Comparison of ENCODE assay signal across 9 cellular contexts in genomic region chr19:14416743-14417214, GRCh38. TPM values are rescaled to one million over a fixed set of nuclear protein-coding genes. Genes with fewer than 3 reads are reported as not detected.
A peak's percentile ranks its signal among the peaks of the same experiment; 100 is the strongest.
DNase-seq lines count a peak whose midpoint lies in the region; ATAC-seq, FAIRE-seq and TF ChIP-seq lines count a peak whose summit lies in the region.
"Had no signal": no experiment of that assay in that cellular context is flagged by ENCODE, and none has a peak within 500 bp of the region (broad histone marks: within the 10 kb centered on the region; RNA-seq: fewer than 3 reads in every experiment).

No MANE protein-coding gene starts in this region.

- peak overlapping the region; percentile 99 for H3K4me3 Mint-ChIP-seq in activated naive CD4-positive, alpha-beta T cell treated with anti-CD3 and anti-CD28 coated beads, Interleukin-2, amount 50 U/mL, for 24 hours
- H3K4me3 Mint-ChIP-seq in stimulated activated naive CD8-positive, alpha-beta T cell treated with anti-CD3 and anti-CD28 coated beads, Interleukin-15, amount 100 ng/mL, for 72 hours, result peak overlapping the region; percentile 90 to 98

- H3K9me3 ChIP-seq in OCI-LY7 (ENCODE audit: low read length) (no peaks in the 10 kb centered on the region), endothelial cell of umbilical vein (replicated peaks; ENCODE audit: control insufficient read depth, insufficient read depth, low read length) (no peaks in the 10 kb centered on the region)

- no peaks in the 10 kb centered on the region for H3K27me3 Mint-ChIP-seq in activated naive CD4-positive, alpha-beta T cell treated with anti-CD3 and anti-CD28 coated beads, Interleukin-2, amount 50 U/mL, for 24 hours
- no peaks in the 10 kb centered on the region for H3K27me3 Mint-ChIP-seq in stimulated activated naive CD8-positive, alpha-beta T cell treated with anti-CD3 and anti-CD28 coated beads, Interleukin-15, amount 100 ng/mL, for 72 hours

- H3K27me3 ChIP-seq in endothelial cell of umbilical vein (ENCODE audit: control insufficient read depth in 2 of 2, insufficient read depth in 2 of 2, low read length in 2 of 2), result no peaks in the 10 kb centered on the region

- BruUV-seq in OCI-LY7 (replicated peaks; lab: Mats Ljungman, UMichigan) (no TSS peak), endothelial cell of umbilical vein (replicated peaks; lab: Mats Ljungman, UMichigan) (no TSS peak)

- no peaks in the 10 kb centered on the region for H3K9me1 ChIP-seq in endothelial cell of umbilical vein (replicated peaks; ENCODE audit: control insufficient read depth, extremely low read depth, insufficient read depth, low read length)

- H3K9me2 ChIP-seq in OCI-LY7 (ENCODE audit: insufficient read depth, low read length), result no peaks in the 10 kb centered on the region

- TF ChIP-seq POLR2A in endothelial cell of umbilical vein (IDR thresholded peaks at IDR 0.05; ENCODE audit: low read depth, low read length), result no peak

- H3K27ac ChIP-seq in OCI-LY7 (ENCODE audit: low read depth, low read length, poor library complexity, severe bottlenecking), result peak overlapping the region; percentile 87
- no peak overlapping the region for H3K27ac ChIP-seq in endothelial cell of umbilical vein (ENCODE audit: insufficient read depth, low read depth, low read length)

- no peaks in the 10 kb centered on the region for H3K9me3 Mint-ChIP-seq in activated naive CD4-positive, alpha-beta T cell treated with anti-CD3 and anti-CD28 coated beads, Interleukin-2, amount 50 U/mL, for 24 hours
- no peaks in the 10 kb centered on the region for H3K9me3 Mint-ChIP-seq in stimulated activated naive CD8-positive, alpha-beta T cell treated with anti-CD3 and anti-CD28 coated beads, Interleukin-15, amount 100 ng/mL, for 72 hours

- peaks cover 48% of the 10 kb centered on the region for H3K4me1 Mint-ChIP-seq in activated naive CD4-positive, alpha-beta T cell treated with anti-CD3 and anti-CD28 coated beads, Interleukin-2, amount 50 U/mL, for 24 hours
- peaks cover 58% of the 10 kb centered on the region for H3K4me1 Mint-ChIP-seq in stimulated activated naive CD8-positive, alpha-beta T cell treated with anti-CD3 and anti-CD28 coated beads, Interleukin-15, amount 100 ng/mL, for 72 hours

- no peak for FAIRE-seq in endothelial cell of umbilical vein (lab: Jason Lieb, UNC)

- H4K20me1 ChIP-seq in OCI-LY7 (ENCODE audit: insufficient read depth, low read length) (peaks cover 34% of the 10 kb centered on the region), endothelial cell of umbilical vein (replicated peaks; ENCODE audit: control insufficient read depth, extremely low read depth, insufficient read depth, low read length) (peaks cover 3% of the 10 kb centered on the region)

- H3K4me2 ChIP-seq in OCI-LY7 (ENCODE audit: low read length), result peak overlapping the region; percentile 90
- H3K4me2 ChIP-seq in endothelial cell of umbilical vein (ENCODE audit: insufficient read depth, low read length), result peak overlapping the region; percentile 88

- H3K27ac Mint-ChIP-seq in activated naive CD4-positive, alpha-beta T cell treated with anti-CD3 and anti-CD28 coated beads, Interleukin-2, amount 50 U/mL, for 24 hours, result peak overlapping the region; percentile 89
- peak overlapping the region; percentile 72 to 91 for H3K27ac Mint-ChIP-seq in stimulated activated naive CD8-positive, alpha-beta T cell treated with anti-CD3 and anti-CD28 coated beads, Interleukin-15, amount 100 ng/mL, for 72 hours

- DNase-seq in activated naive CD4-positive, alpha-beta T cell treated with anti-CD3 and anti-CD28 coated beads, Interleukin-2, amount 50 U/mL, for 16 hours, result no peak
- DNase-seq in OCI-LY7 (ENCODE audit: low spot score) (peak; percentile 70), endothelial cell of umbilical vein (ENCODE audit: low read depth, low spot score) (no peak), cerebellar cortex (ENCODE audit: low spot score) (no peak)
- no peak for DNase-seq in stimulated activated naive CD8-positive, alpha-beta T cell treated with anti-CD3 and anti-CD28 coated beads, Interleukin-15, amount 100 ng/mL, for 72 hours

- H2AFZ ChIP-seq in OCI-LY7 (ENCODE audit: low read length) (no peak overlapping the region), endothelial cell of umbilical vein (ENCODE audit: low read depth, low read length) (no peak overlapping the region)

- TF ChIP-seq CTCF in OCI-LY7 (conservative IDR thresholded peaks at IDR 0.05; ENCODE audit: low read length) (no peak), endothelial cell of umbilical vein (IDR thresholded peaks at IDR 0.05; ENCODE audit: extremely low read depth in 1 of 2, insufficient read depth in 1 of 2, low read depth in 1 of 2, low read length in 2 of 2) (no peak)

- H3K4me3 ChIP-seq in OCI-LY7 (ENCODE audit: low read depth, low read length, poor library complexity, severe bottlenecking) (peak overlapping the region; percentile 89), endothelial cell of umbilical vein (replicated peaks in 1 of 3; ENCODE audit: insufficient read depth in 1 of 3, low read depth in 1 of 3, low read length in 3 of 3) (peak overlapping the region in 1 of 3 experiments; percentile 8)

- H3K4me1 ChIP-seq in OCI-LY7 (ENCODE audit: insufficient read depth, low read length, poor library complexity, severe bottlenecking) (peaks cover 35% of the 10 kb centered on the region), endothelial cell of umbilical vein (ENCODE audit: control insufficient read depth, extremely low read depth, insufficient read depth, low read length) (peaks cover 15% of the 10 kb centered on the region)

- H3K9ac ChIP-seq in endothelial cell of umbilical vein (replicated peaks; ENCODE audit: extremely low read depth, insufficient read depth, low read length), result no peak overlapping the region

- H3K79me2 ChIP-seq in OCI-LY7 (ENCODE audit: insufficient read depth, low read depth, low read length) (peaks cover 72% of the 10 kb centered on the region), endothelial cell of umbilical vein (ENCODE audit: control insufficient read depth, insufficient read depth, low read length) (peaks cover 73% of the 10 kb centered on the region)

- dilution Hi-C loops in endothelial cell of umbilical vein (cut with MboI; ENCODE audit: extremely low pct_ligation_motif_present, low sequenced_read_pairs), result no loop called here

- intact Hi-C loops in OCI-LY7 (cut with micrococcal nuclease; ENCODE audit: unreplicated experiment), result no loop called here
- intact Hi-C loops in endothelial cell of umbilical vein (cut with micrococcal nuclease), result no loop called here

- POLR2A ChIA-PET in OCI-LY7 (lab: Charles Lee) (no interaction called here), endothelial cell of umbilical vein (lab: Charles Lee) (no interaction called here)

- H3K36me3 ChIP-seq in OCI-LY7 (ENCODE audit: insufficient read depth, low read length) (peaks cover 68% of the 10 kb centered on the region), endothelial cell of umbilical vein (ENCODE audit: control insufficient read depth in 2 of 2, extremely low read depth in 1 of 2, insufficient read depth in 2 of 2, low read length in 2 of 2) (peaks cover 10 to 11% of the 10 kb centered on the region in 2 experiments)

- H3K36me3 Mint-ChIP-seq in activated naive CD4-positive, alpha-beta T cell treated with anti-CD3 and anti-CD28 coated beads, Interleukin-2, amount 50 U/mL, for 24 hours, result peaks cover 24% of the 10 kb centered on the region

- no peak for ATAC-seq in stimulated activated naive CD8-positive, alpha-beta T cell treated with anti-CD3 and anti-CD28 coated beads, Interleukin-15, amount 100 ng/mL, for 72 hours
- no peak for ATAC-seq in GM21423 (IDR thresholded peaks at IDR 0.05; ENCODE audit: unreplicated experiment)
- ATAC-seq in HG03097 (IDR thresholded peaks at IDR 0.05; ENCODE audit: low FRiP score, unreplicated experiment), result no peak

- CTCF ChIA-PET in OCI-LY7 (lab: Charles Lee; ENCODE audit: unreplicated experiment) (no interaction called here), endothelial cell of umbilical vein (lab: Charles Lee) (interaction anchor here (0.6 to 1.8 kb wide), 3 partner anchors 10 to 276 kb away, joined by 3 to 6 read pairs (median 3); no protein-coding TSS in a partner anchor)

RNA-seq across cellular contexts. Expression of gene DDX39A, which starts 2.4 kb away (rescaled TPM):
- total RNA-seq in OCI-LY7 (2014; rRNA removed; shearing (Covaris generic)), result 425 and 474 TPM in 2 replicates
- 294 and 316 TPM in 2 replicates for total RNA-seq in OCI-LY7 (2022)
- total RNA-seq in endothelial cell of umbilical vein, result 153 and 157 TPM in 2 replicates
- 158 and 168 TPM in 2 replicates for polyA plus RNA-seq in endothelial cell of umbilical vein
- polyA plus RNA-seq in endothelial cell of umbilical vein (2011; cell fraction: cytosol; rRNA removed), result 122 and 136 TPM in 2 replicates
- polyA plus RNA-seq in endothelial cell of umbilical vein (2011; cell fraction: nucleus; rRNA removed), result 631 and 632 TPM in 2 replicates
- 131 and 157 TPM in 2 replicates for polyA plus RNA-seq in endothelial cell of umbilical vein (2012)
- polyA minus RNA-seq in endothelial cell of umbilical vein, result 73.4 and 92.4 TPM in 2 replicates
- 88.6 TPM for polyA minus RNA-seq in endothelial cell of umbilical vein (2011; cell fraction: cytosol; rRNA and poly(A)+ RNA removed)
- 81.9 and 101 TPM in 2 replicates for polyA minus RNA-seq in endothelial cell of umbilical vein (2011; cell fraction: nucleus; rRNA and poly(A)+ RNA removed)

RNA-seq across cellular contexts. Expression of gene PKN1, which starts 16.3 kb away (rescaled TPM):
- 117 and 125 TPM in 2 replicates for total RNA-seq in OCI-LY7 (2014; rRNA removed; shearing (Covaris generic))
- 233 and 246 TPM in 2 replicates for total RNA-seq in OCI-LY7 (2022)
- total RNA-seq in endothelial cell of umbilical vein, result 302 and 326 TPM in 2 replicates
- polyA plus RNA-seq in endothelial cell of umbilical vein, result 142 and 148 TPM in 2 replicates
- polyA plus RNA-seq in endothelial cell of umbilical vein (2011; cell fraction: cytosol; rRNA removed), result 163 and 180 TPM in 2 replicates
- 162 and 166 TPM in 2 replicates for polyA plus RNA-seq in endothelial cell of umbilical vein (2011; cell fraction: nucleus; rRNA removed)
- 155 and 170 TPM in 2 replicates for polyA plus RNA-seq in endothelial cell of umbilical vein (2012)
- polyA minus RNA-seq in endothelial cell of umbilical vein, result 157 and 229 TPM in 2 replicates
- 70.3 TPM for polyA minus RNA-seq in endothelial cell of umbilical vein (2011; cell fraction: cytosol; rRNA and poly(A)+ RNA removed)
- polyA minus RNA-seq in endothelial cell of umbilical vein (2011; cell fraction: nucleus; rRNA and poly(A)+ RNA removed), result 47.5 and 72.7 TPM in 2 replicates

RNA-seq across cellular contexts. Expression of gene ADGRE5, which starts 35.5 kb away (rescaled TPM):
- total RNA-seq in OCI-LY7 (2014; rRNA removed; shearing (Covaris generic)), result 12.5 and 13.8 TPM in 2 replicates
- 47.5 and 48.7 TPM in 2 replicates for total RNA-seq in OCI-LY7 (2022)
- total RNA-seq in endothelial cell of umbilical vein, result 6.0 and 14.7 TPM in 2 replicates
- 4.7 and 5.3 TPM in 2 replicates for polyA plus RNA-seq in endothelial cell of umbilical vein
- polyA plus RNA-seq in endothelial cell of umbilical vein (2011; cell fraction: cytosol; rRNA removed), result 2.1 and 2.3 TPM in 2 replicates
- polyA plus RNA-seq in endothelial cell of umbilical vein (2011; cell fraction: nucleus; rRNA removed), result 10.3 and 10.4 TPM in 2 replicates
- 10.2 and 13.0 TPM in 2 replicates for polyA plus RNA-seq in endothelial cell of umbilical vein (2012)
- 6.1 and 8.2 TPM in 2 replicates for polyA minus RNA-seq in endothelial cell of umbilical vein
- 46.5 TPM for polyA minus RNA-seq in endothelial cell of umbilical vein (2011; cell fraction: cytosol; rRNA and poly(A)+ RNA removed)
- 5.1 and 8.0 TPM in 2 replicates for polyA minus RNA-seq in endothelial cell of umbilical vein (2011; cell fraction: nucleus; rRNA and poly(A)+ RNA removed)

RNA-seq across cellular contexts. Expression of gene PTGER1, which starts 58.4 kb away (rescaled TPM):
- total RNA-seq in OCI-LY7 (2014; rRNA removed; shearing (Covaris generic)), result not detected in 2 replicates
- total RNA-seq in OCI-LY7 (2022), result 0.23 TPM in 1 of 2 replicates, not detected in the other
- 0.40 and 0.53 TPM in 2 replicates for total RNA-seq in endothelial cell of umbilical vein
- 0.21 and 0.48 TPM in 2 replicates for polyA plus RNA-seq in endothelial cell of umbilical vein
- 0.08 and 0.17 TPM in 2 replicates for polyA plus RNA-seq in endothelial cell of umbilical vein (2011; cell fraction: cytosol; rRNA removed)
- polyA plus RNA-seq in endothelial cell of umbilical vein (2011; cell fraction: nucleus; rRNA removed), result 0.13 TPM in 1 of 2 replicates, not detected in the other
- polyA plus RNA-seq in endothelial cell of umbilical vein (2012), result 0.19 TPM in 1 of 2 replicates, not detected in the other
- not detected in 2 replicates for polyA minus RNA-seq in endothelial cell of umbilical vein
- not detected for polyA minus RNA-seq in endothelial cell of umbilical vein (2011; cell fraction: cytosol; rRNA and poly(A)+ RNA removed)
- not detected in 2 replicates for polyA minus RNA-seq in endothelial cell of umbilical vein (2011; cell fraction: nucleus; rRNA and poly(A)+ RNA removed)
- total RNA-seq: Daoy had no signal
